In genomic region chr15:92021765-92022164, GRCh38 we compare ENCODE assay signal across 26 cellular contexts.
A peak's percentile ranks its signal among the peaks of the same experiment; 100 is the strongest.
DNase-seq lines count a peak whose midpoint lies in the region; ATAC-seq, FAIRE-seq and TF ChIP-seq lines count a peak whose summit lies in the region.
"Had no signal": no experiment of that assay in that cellular context is flagged by ENCODE, and none has a peak within 500 bp of the region (broad histone marks: within the 10 kb centered on the region; RNA-seq: fewer than 3 reads in every experiment).

No MANE protein-coding gene starts in this region.

- H3K4ac ChIP-seq in neuronal stem cell (ENCODE audit: low read length): no peak overlapping the region

- H3K27me3 ChIP-seq in Loucy (ENCODE audit: insufficient read depth, low read length, poor library complexity, severe bottlenecking) (no peaks in the 10 kb centered on the region), GM12878 (replicated peaks in 1 of 2; ENCODE audit: control insufficient read depth in 2 of 2, insufficient read depth in 2 of 2, low read length in 1 of 2) (no peaks in the 10 kb centered on the region; a peak in 1 of 4 replicates), neuronal stem cell (ENCODE audit: control insufficient read depth in 3 of 3, insufficient read depth in 3 of 3, low read depth in 1 of 3, low read length in 3 of 3) (peaks cover 0 to 3% (median 0%) of the 10 kb centered on the region in 3 experiments), smooth muscle cell (ENCODE audit: low read depth) (peaks cover 14% of the 10 kb centered on the region)
- H3K27me3 ChIP-seq: adrenal gland, Peyer's patch, suprapubic skin had no signal

- no peak for TF ChIP-seq POLR2A in GM12878 (IDR thresholded peaks at IDR 0.05; ENCODE audit: low read depth, low read length)

- no peaks in the 10 kb centered on the region for H3K79me1 ChIP-seq in neuronal stem cell (ENCODE audit: low read depth, low read length)

- DNase-seq in COLO668 (lab: John Stamatoyannopoulos, UW; ENCODE audit: unreplicated experiment) (peak; percentile 35), GM12878 (ENCODE audit: low read depth, low spot score) (no peak), neuronal stem cell (ENCODE audit: low spot score) (no peak), smooth muscle cell (lab: John Stamatoyannopoulos, UW; ENCODE audit: unreplicated experiment) (no peak), islet precursor cell (no peak)
- DNase-seq: activated CD4-positive, alpha-beta T cell treated with anti-CD3 and anti-CD28 coated beads, Interleukin-2, amount 10 ng/mL, durations not matched to agents 7 days and 5 days; activated CD8-positive, alpha-beta memory T cell treated with anti-CD3 and anti-CD28 coated beads, Interleukin-2, amount 10 ng/mL, durations not matched to agents 7 days and 5 days; activated naive CD4-positive, alpha-beta T cell; activated T-cell treated with anti-CD3 and anti-CD28 coated beads, Interleukin-2, amount 50 U/mL, for 48 hours; adrenal gland; effector CD8-positive, alpha-beta T cell; erythroblast; head of caudate nucleus; HFFc6; kidney glomerular epithelial cell; Peyer's patch; SIG-M5; stimulated activated CD4-positive, alpha-beta T cell treated with anti-CD3 and anti-CD28 coated beads, Interleukin-12 subunit alpha, Interleukin-12 subunit beta, amount 100 ng/mL, for 4 hours; stimulated activated CD4-positive, alpha-beta T cell treated with anti-CD3 and anti-CD28 coated beads, Interleukin-4, amount 100 ng/mL, for 1 hour had no signal

- no peak overlapping the region for H2AK5ac ChIP-seq in neuronal stem cell (ENCODE audit: low read depth, low read length)

- H3K9ac ChIP-seq in Loucy (ENCODE audit: low read depth, low read length, poor library complexity, severe bottlenecking): no peak overlapping the region
- no peak overlapping the region for H3K9ac ChIP-seq in GM12878 (ENCODE audit: control insufficient read depth, insufficient read depth, low read length)
- H3K9ac ChIP-seq in neuronal stem cell (ENCODE audit: low read depth, low read length, poor library complexity): no peak overlapping the region
- no peak overlapping the region for H3K9ac ChIP-seq in smooth muscle cell (ENCODE audit: low read depth)
- H3K9ac ChIP-seq: parathyroid adenoma had no signal

- no peak overlapping the region for H2BK5ac ChIP-seq in neuronal stem cell (ENCODE audit: low read length)

- no peak overlapping the region for H3K23ac ChIP-seq in neuronal stem cell (ENCODE audit: low read depth, low read length, poor library complexity)

- peak overlapping the region; percentile 32 for H3K18ac ChIP-seq in neuronal stem cell (ENCODE audit: low read length)

- intact Hi-C loops in GM12878 (cut with micrococcal nuclease; ENCODE audit: unreplicated experiment): no loop called here

- RAD21 ChIA-PET in GM12878 (lab: Charles Lee; ENCODE audit: unreplicated experiment): no interaction called here

- H3K79me2 ChIP-seq in Loucy (ENCODE audit: insufficient read depth, low read length) (no peaks in the 10 kb centered on the region), GM12878 (ENCODE audit: control insufficient read depth, insufficient read depth, low read length) (no peaks in the 10 kb centered on the region), smooth muscle cell (ENCODE audit: low read depth) (no peaks in the 10 kb centered on the region)

- peaks cover 3% of the 10 kb centered on the region for H4K20me1 ChIP-seq in Loucy (ENCODE audit: insufficient read depth, low read length, poor library complexity, severe bottlenecking)
- H4K20me1 ChIP-seq in GM12878 (ENCODE audit: control insufficient read depth, insufficient read depth): no peaks in the 10 kb centered on the region
- H4K20me1 ChIP-seq in smooth muscle cell (ENCODE audit: low read depth): no peaks in the 10 kb centered on the region

- TF ChIP-seq EP300 in GM12878 (IDR thresholded peaks at IDR 0.05; ENCODE audit: borderline replicate concordance in 1 of 2, control insufficient read depth in 1 of 2, low read depth in 2 of 2, low read length in 2 of 2): no peak

- 21% methylated on average over 6 of the region's 6 CpGs for WGBS in GM12878 (ENCODE audit: insufficient coverage, insufficient replicate concordance, low lambda C conversion rate, missing lambda C conversion rate)
- no CpG with 5 or more reads among the region's 6 CpGs for WGBS in neuronal stem cell (ENCODE audit: extremely low coverage in 2 of 2, insufficient read length in 2 of 2, insufficient replicate concordance in 1 of 2), 2 donors
- WGBS in smooth muscle cell (ENCODE audit: low lambda C conversion rate): 92% methylated on average over 6 of the region's 6 CpGs

- no peak overlapping the region for H4K91ac ChIP-seq in neuronal stem cell (ENCODE audit: low read depth, low read length, poor library complexity)

- H3K9me2 ChIP-seq in Loucy (replicated peaks; ENCODE audit: low read depth, low read length): no peaks in the 10 kb centered on the region

- in situ Hi-C loops in GM12878 (cut with MboI): no loop called here

- TF ChIP-seq CTCF in Loucy (conservative IDR thresholded peaks at IDR 0.05; ENCODE audit: low read length) (no peak), GM12878 (IDR thresholded peaks at IDR 0.05 in 2 of 3, conservative IDR thresholded peaks at IDR 0.05 in 1 of 3; ENCODE audit: control insufficient read depth in 2 of 3, extremely low read depth in 1 of 3, insufficient read depth in 1 of 3, low read depth in 3 of 3, low read length in 3 of 3) (no peak), smooth muscle cell (IDR thresholded peaks at IDR 0.05; ENCODE audit: borderline replicate concordance, insufficient read depth, poor library complexity, severe bottlenecking) (no peak)

- H3K4me2 ChIP-seq in Loucy (ENCODE audit: low read depth, low read length, poor library complexity, severe bottlenecking) (peak overlapping the region; percentile 30), GM12878 (ENCODE audit: control insufficient read depth, insufficient read depth) (no peak overlapping the region), neuronal stem cell (ENCODE audit: insufficient read depth, low read length, poor library complexity, severe bottlenecking) (no peak overlapping the region), smooth muscle cell (no peak overlapping the region)
- H3K4me2 ChIP-seq: GM23338 had no signal

- H2AFZ ChIP-seq in Loucy (ENCODE audit: low read length) (no peak overlapping the region), GM12878 (ENCODE audit: control insufficient read depth, low read depth, low read length) (no peak overlapping the region), neuronal stem cell (ENCODE audit: low read length) (no peak overlapping the region), smooth muscle cell (ENCODE audit: low read depth) (no peak overlapping the region)
- H2AFZ ChIP-seq: GM23338, parathyroid adenoma had no signal

- H3K27ac ChIP-seq in GM12878 (ENCODE audit: control insufficient read depth, insufficient read depth) (no peak overlapping the region), neuronal stem cell (replicated peaks; ENCODE audit: low read length) (no peak overlapping the region), smooth muscle cell (ENCODE audit: low read depth) (no peak overlapping the region)
- H3K27ac ChIP-seq: adrenal gland, C4-2B, parathyroid adenoma, Peyer's patch, suprapubic skin had no signal

- SMC1A ChIA-PET in GM12878 (lab: Charles Lee; ENCODE audit: uncharacterized antibody, unreplicated experiment): no interaction called here

- ATAC-seq in GM12878 (peak; percentile 95), GM21447 (IDR thresholded peaks at IDR 0.05; ENCODE audit: unreplicated experiment) (no peak)
- ATAC-seq: activated CD8-positive, alpha-beta memory T cell treated with anti-CD3 and anti-CD28 coated beads, Interleukin-2, amount 10 ng/mL, durations not matched to agents 7 days and 5 days; GM23338; stimulated activated memory B cell treated with anti-CD40 and anti-IgM and Interleukin-4, amounts not matched to agents 10 μg/mL and 1 μg/mL and 100 μg/mL, for 72 hours had no signal

- BruUV-seq in GM12878 (replicated peaks; lab: Mats Ljungman, UMichigan): no TSS peak

- H3K4me3 ChIP-seq in Loucy (ENCODE audit: low read length, poor library complexity, severe bottlenecking): no peak overlapping the region
- no peak overlapping the region for H3K4me3 ChIP-seq in GM12878
- H3K4me3 ChIP-seq in neuronal stem cell (ENCODE audit: low read length in 2 of 2): no peak overlapping the region
- H3K4me3 ChIP-seq in smooth muscle cell: no peak overlapping the region
- H3K4me3 ChIP-seq: adrenal gland, GM23338, Peyer's patch, suprapubic skin had no signal

- CTCF ChIA-PET in GM12878 (lab: Yijun Ruan, JAX): no interaction called here

- H3K14ac ChIP-seq in neuronal stem cell (ENCODE audit: low read length): no peak overlapping the region

- no peak overlapping the region for H2BK120ac ChIP-seq in neuronal stem cell (ENCODE audit: low read depth, low read length)

- H4K8ac ChIP-seq in neuronal stem cell (ENCODE audit: low read depth, low read length): no peak overlapping the region

- H3K4me1 ChIP-seq in Loucy (ENCODE audit: insufficient read depth, low read length, poor library complexity, severe bottlenecking) (peaks cover 18% of the 10 kb centered on the region), GM12878 (ENCODE audit: control insufficient read depth, insufficient read depth, low read length) (no peaks in the 10 kb centered on the region), neuronal stem cell (ENCODE audit: control insufficient read depth in 2 of 2, insufficient read depth in 1 of 2, low read depth in 1 of 2, low read length in 2 of 2) (no peaks in the 10 kb centered on the region), smooth muscle cell (ENCODE audit: low read depth) (no peaks in the 10 kb centered on the region)
- H3K4me1 ChIP-seq: adrenal gland, parathyroid adenoma had no signal

- no peak for FAIRE-seq in GM12878 (lab: Jason Lieb, UNC)

- no peak overlapping the region for H2BK15ac ChIP-seq in neuronal stem cell (ENCODE audit: low read length)

- H3F3A ChIP-seq in Loucy (ENCODE audit: low read depth): no peaks in the 10 kb centered on the region
- H3F3A ChIP-seq in smooth muscle cell (ENCODE audit: low read depth): no peaks in the 10 kb centered on the region

- H3K36me3 ChIP-seq in Loucy (ENCODE audit: insufficient read depth, low read length): no peaks in the 10 kb centered on the region
- no peaks in the 10 kb centered on the region for H3K36me3 ChIP-seq in GM12878 (ENCODE audit: control insufficient read depth in 2 of 2, insufficient read depth in 2 of 2, low read length in 1 of 2)
- H3K36me3 ChIP-seq in neuronal stem cell (replicated peaks in 1 of 2; ENCODE audit: control insufficient read depth in 2 of 2, insufficient read depth in 2 of 2, low read length in 2 of 2): no peaks in the 10 kb centered on the region
- H3K36me3 ChIP-seq in smooth muscle cell (ENCODE audit: low read depth): no peaks in the 10 kb centered on the region
- H3K36me3 ChIP-seq: adrenal gland, Peyer's patch, suprapubic skin had no signal

- no peaks in the 10 kb centered on the region for H3K9me3 ChIP-seq in Loucy (ENCODE audit: insufficient read depth, low read depth, low read length)
- no peaks in the 10 kb centered on the region for H3K9me3 ChIP-seq in GM12878 (replicated peaks; ENCODE audit: control insufficient read depth, insufficient read depth, low read length)
- H3K9me3 ChIP-seq in neuronal stem cell (replicated peaks in 1 of 2; ENCODE audit: control insufficient read depth in 2 of 2, insufficient read depth in 1 of 2, low read depth in 1 of 2, low read length in 2 of 2): no peaks in the 10 kb centered on the region
- H3K9me3 ChIP-seq in smooth muscle cell (replicated peaks; ENCODE audit: low read depth): no peaks in the 10 kb centered on the region
- H3K9me3 ChIP-seq: adrenal gland, Peyer's patch, suprapubic skin had no signal

- POLR2A ChIA-PET in GM12878 (lab: Charles Lee): no interaction called here

- H2BK12ac ChIP-seq in neuronal stem cell (ENCODE audit: low read length): no peak overlapping the region

- TF ChIP-seq RAD21 in GM12878 (IDR thresholded peaks at IDR 0.05; ENCODE audit: insufficient read depth, low read depth, low read length): no peak
